ENCODE assay signal across 17 cellular contexts in the genomic region with DNA sequence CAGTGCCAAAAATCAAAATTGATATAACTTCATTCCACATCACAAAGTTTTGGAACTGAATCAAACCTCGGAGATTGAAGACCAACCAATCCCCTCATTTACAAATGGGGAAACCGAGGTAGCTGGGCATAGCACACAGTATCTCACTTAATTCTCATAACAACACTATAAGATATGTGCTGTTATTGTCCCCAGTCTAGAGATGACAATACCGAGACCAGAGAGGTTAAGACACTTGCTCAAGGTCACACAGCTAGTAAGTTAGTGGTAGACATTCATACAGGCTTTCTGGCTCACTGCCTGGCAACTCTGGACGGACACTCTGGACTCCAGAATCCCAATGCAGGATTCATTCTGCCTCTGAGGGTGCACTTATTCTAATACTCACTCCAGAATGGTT.
"Had no signal": no experiment of that assay in that cellular context is flagged by ENCODE, and none has a peak within 500 bp of the region (broad histone marks: within the 10 kb centered on the region; RNA-seq: fewer than 3 reads in every experiment).

No MANE protein-coding gene starts in this region.

- H3K36me3 Mint-ChIP-seq: memory B cell; mesothelial cell of epicardium; naive thymus-derived CD4-positive, alpha-beta T cell; neural progenitor cell; stimulated activated effector memory CD8-positive, alpha-beta T cell treated with anti-CD3 and anti-CD28 coated beads, Interleukin-12 subunit alpha, Interleukin-12 subunit beta, amount 100 ng/mL, for 72 hours had no signal

- H2AFZ ChIP-seq: neural progenitor cell, parathyroid adenoma had no signal

- H3K4me3 Mint-ChIP-seq: memory B cell; mesothelial cell of epicardium; naive thymus-derived CD4-positive, alpha-beta T cell; stimulated activated effector memory CD8-positive, alpha-beta T cell treated with anti-CD3 and anti-CD28 coated beads, Interleukin-12 subunit alpha, Interleukin-12 subunit beta, amount 100 ng/mL, for 72 hours had no signal

- H3K27me3 ChIP-seq: neural progenitor cell, tibial nerve, upper lobe of left lung had no signal

- H3K27me3 Mint-ChIP-seq: memory B cell had no signal

- H3K4me1 Mint-ChIP-seq: memory B cell had no signal

- H3K27ac ChIP-seq: coronary artery, neural progenitor cell, parathyroid adenoma, thoracic aorta, tibial nerve, upper lobe of left lung had no signal

- H3K36me3 ChIP-seq: neural progenitor cell, thoracic aorta, tibial nerve, upper lobe of left lung had no signal

- H3K27ac Mint-ChIP-seq: memory B cell; mesothelial cell of epicardium; neural progenitor cell; progenitor cell of endocrine pancreas; stimulated activated effector memory CD8-positive, alpha-beta T cell treated with anti-CD3 and anti-CD28 coated beads, Interleukin-12 subunit alpha, Interleukin-12 subunit beta, amount 100 ng/mL, for 72 hours had no signal

- H3K9me3 Mint-ChIP-seq: memory B cell; mesothelial cell of epicardium; naive thymus-derived CD4-positive, alpha-beta T cell; nephron; neural progenitor cell; stimulated activated effector memory CD8-positive, alpha-beta T cell treated with anti-CD3 and anti-CD28 coated beads, Interleukin-12 subunit alpha, Interleukin-12 subunit beta, amount 100 ng/mL, for 72 hours had no signal

- H3K4me1 ChIP-seq: parathyroid adenoma had no signal

- DNase-seq: kidney had no signal

- FAIRE-seq: frontal cortex, kidney, urothelium cell line had no signal

- H3K4me3 ChIP-seq: coronary artery, lung, neural progenitor cell, smooth muscle cell, thoracic aorta, tibial nerve, upper lobe of left lung had no signal

- H3K79me2 ChIP-seq: parathyroid adenoma had no signal

- H3K9me3 ChIP-seq: thoracic aorta, tibial nerve, upper lobe of left lung had no signal

- H3K9ac ChIP-seq: neural progenitor cell, parathyroid adenoma had no signal
